In the genomic region with DNA sequence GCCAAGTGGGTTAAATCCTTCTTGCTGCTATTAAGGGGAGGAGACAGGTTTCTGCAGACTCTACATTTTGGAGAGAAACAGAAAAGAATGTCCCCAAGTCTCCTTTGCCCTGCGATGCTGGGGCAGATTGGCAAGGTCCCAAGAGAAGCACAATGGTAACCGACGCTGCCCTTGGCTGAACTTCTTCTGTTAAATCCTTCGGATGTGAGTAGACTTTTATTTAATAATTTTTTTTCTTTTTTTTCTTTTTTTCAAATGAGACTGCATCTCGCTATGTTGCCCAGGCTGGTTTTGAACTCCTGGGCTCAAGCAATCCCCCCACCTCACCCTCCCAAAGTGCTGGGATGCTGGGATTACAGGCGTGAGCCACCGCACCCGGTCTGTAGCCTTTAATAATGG, we compare ENCODE assay signal across 8 cellular contexts. TPM values are rescaled to one million over a fixed set of nuclear protein-coding genes. Genes with fewer than 3 reads are reported as not detected.
A peak's percentile ranks its signal among the peaks of the same experiment; 100 is the strongest.
DNase-seq lines count a peak whose midpoint lies in the region; ATAC-seq and TF ChIP-seq lines count a peak whose summit lies in the region.

No MANE protein-coding gene starts in this region.

- no peaks in the 10 kb centered on the region for H3K9me2 ChIP-seq in neural cell (ENCODE audit: insufficient read depth, low read length)

- H3K9ac ChIP-seq in colonic mucosa (ENCODE audit: low read depth in 2 of 2, low read length in 2 of 2) (peak overlapping the region; percentile 14 to 87), neural cell (ENCODE audit: low read length) (peak overlapping the region; percentile 96)

- no peaks in the 10 kb centered on the region for H3K9me3 Mint-ChIP-seq in Calu3 (ENCODE audit: low read depth, unreplicated experiment)

- TF ChIP-seq CTCF in Calu3 (IDR thresholded peaks at IDR 0.05; ENCODE audit: unreplicated experiment) (no peak), colonic mucosa (IDR thresholded peaks at IDR 0.05) (no peak), neural cell (IDR thresholded peaks at IDR 0.05; ENCODE audit: poor library complexity, severe bottlenecking) (no peak)

- peak overlapping the region; percentile 97 for H3K4me3 Mint-ChIP-seq in Calu3 (ENCODE audit: low read depth, unreplicated experiment)

- H3K4me1 ChIP-seq in colonic mucosa = peaks cover 3% of the 10 kb centered on the region

- H3K27me3 ChIP-seq in colonic mucosa = no peaks in the 10 kb centered on the region
- no peaks in the 10 kb centered on the region for H3K27me3 ChIP-seq in neural cell (ENCODE audit: insufficient read depth, low read depth, low read length)

- no peak for DNase-seq in Calu3
- peak; percentile 57 to 70 for DNase-seq in NCI-H446 (lab: John Stamatoyannopoulos, UW)
- peak; percentile 38 for DNase-seq in colonic mucosa
- no peak for DNase-seq in NCI-H526 treated with DMSO at 0.1 percent for 48 hours (lab: John Stamatoyannopoulos, UW)
- DNase-seq in activated effector memory CD4-positive, alpha-beta T cell treated with anti-CD3 and anti-CD28 coated beads, Interleukin-2, amount 50 U/mL, for 16 hours = no peak
- no peak for DNase-seq in DMS153 (lab: John Stamatoyannopoulos, UW)

- peaks cover 42% of the 10 kb centered on the region for H3K36me3 Mint-ChIP-seq in Calu3 (ENCODE audit: insufficient read depth, unreplicated experiment)

- H2AFZ ChIP-seq in neural cell (ENCODE audit: low read depth, low read length) = peak overlapping the region; percentile 11

- no peaks in the 10 kb centered on the region for H4K20me1 ChIP-seq in neural cell (ENCODE audit: insufficient read depth)

- BruUV-seq in Calu3 (replicated peaks; lab: Mats Ljungman, UMichigan) = no TSS peak

- H3K4me3 ChIP-seq in colonic mucosa (no peak overlapping the region), neural cell (ENCODE audit: low read length) (peak overlapping the region; percentile 81)

- H3K27ac ChIP-seq in colonic mucosa = peak overlapping the region; percentile 32
- peak overlapping the region; percentile 25 for H3K27ac ChIP-seq in neural cell (ENCODE audit: low read length)

- ATAC-seq in HG02970 (IDR thresholded peaks at IDR 0.05; ENCODE audit: low FRiP score, unreplicated experiment) = no peak

- H3K27me3 Mint-ChIP-seq in Calu3 (ENCODE audit: unreplicated experiment) = peaks cover 16% of the 10 kb centered on the region

- CTCF ChIA-PET in Calu3 (lab: Charles Lee) = interaction anchor here (1.2 kb wide), 1 partner anchor 17 kb away, joined by 4 read pairs; no protein-coding TSS in a partner anchor

- H3K4me1 Mint-ChIP-seq in Calu3 (ENCODE audit: low read depth, unreplicated experiment) = peaks cover 30% of the 10 kb centered on the region

- H3K9me3 ChIP-seq in colonic mucosa (no peaks in the 10 kb centered on the region), neural cell (ENCODE audit: low read length) (peaks cover 6% of the 10 kb centered on the region)

- H3K36me3 ChIP-seq in colonic mucosa = no peaks in the 10 kb centered on the region
- no peaks in the 10 kb centered on the region for H3K36me3 ChIP-seq in neural cell (ENCODE audit: insufficient read depth, low read length)

- intact Hi-C loops in Calu3 (cut with micrococcal nuclease; ENCODE audit: unreplicated experiment) (loop anchor here (5.0 kb wide), 1 partner anchor 71 kb away; no protein-coding TSS in a partner anchor), colonic mucosa (cut with DNase I) (no loop called here)

- peak overlapping the region; percentile 100 for H3K27ac Mint-ChIP-seq in Calu3 (ENCODE audit: unreplicated experiment)

- TF ChIP-seq EP300 in neural cell (conservative IDR thresholded peaks at IDR 0.05; ENCODE audit: poor library complexity, severe bottlenecking) = no peak

- H3K79me2 ChIP-seq in neural cell (replicated peaks; ENCODE audit: insufficient read depth, low read length) = no peaks in the 10 kb centered on the region

- H3F3A ChIP-seq in neural cell (ENCODE audit: insufficient read depth, low read length, poor library complexity, severe bottlenecking) = no peaks in the 10 kb centered on the region

- peak overlapping the region; percentile 79 for H3K4me2 ChIP-seq in neural cell (ENCODE audit: low read length)

- no peak for TF ChIP-seq RAD21 in neural cell (conservative IDR thresholded peaks at IDR 0.05)

TF ChIP-seq in neural cell, 6 proteins besides CTCF, POLR2A, EP300 and RAD21:
- no peak for TF ChIP-seq SMC3 (conservative IDR thresholded peaks at IDR 0.05; ENCODE audit: poor library complexity)
- no peak for TF ChIP-seq MXI1 (conservative IDR thresholded peaks at IDR 0.05; ENCODE audit: poor library complexity, severe bottlenecking)
- TF ChIP-seq POLR2AphosphoS5 (IDR thresholded peaks at IDR 0.05) = no peak
- no peak for TF ChIP-seq EZH2 (IDR thresholded peaks at IDR 0.05; ENCODE audit: borderline replicate concordance, insufficient read depth, low read length, poor library complexity, severe bottlenecking)
- TF ChIP-seq, protein P1, sequence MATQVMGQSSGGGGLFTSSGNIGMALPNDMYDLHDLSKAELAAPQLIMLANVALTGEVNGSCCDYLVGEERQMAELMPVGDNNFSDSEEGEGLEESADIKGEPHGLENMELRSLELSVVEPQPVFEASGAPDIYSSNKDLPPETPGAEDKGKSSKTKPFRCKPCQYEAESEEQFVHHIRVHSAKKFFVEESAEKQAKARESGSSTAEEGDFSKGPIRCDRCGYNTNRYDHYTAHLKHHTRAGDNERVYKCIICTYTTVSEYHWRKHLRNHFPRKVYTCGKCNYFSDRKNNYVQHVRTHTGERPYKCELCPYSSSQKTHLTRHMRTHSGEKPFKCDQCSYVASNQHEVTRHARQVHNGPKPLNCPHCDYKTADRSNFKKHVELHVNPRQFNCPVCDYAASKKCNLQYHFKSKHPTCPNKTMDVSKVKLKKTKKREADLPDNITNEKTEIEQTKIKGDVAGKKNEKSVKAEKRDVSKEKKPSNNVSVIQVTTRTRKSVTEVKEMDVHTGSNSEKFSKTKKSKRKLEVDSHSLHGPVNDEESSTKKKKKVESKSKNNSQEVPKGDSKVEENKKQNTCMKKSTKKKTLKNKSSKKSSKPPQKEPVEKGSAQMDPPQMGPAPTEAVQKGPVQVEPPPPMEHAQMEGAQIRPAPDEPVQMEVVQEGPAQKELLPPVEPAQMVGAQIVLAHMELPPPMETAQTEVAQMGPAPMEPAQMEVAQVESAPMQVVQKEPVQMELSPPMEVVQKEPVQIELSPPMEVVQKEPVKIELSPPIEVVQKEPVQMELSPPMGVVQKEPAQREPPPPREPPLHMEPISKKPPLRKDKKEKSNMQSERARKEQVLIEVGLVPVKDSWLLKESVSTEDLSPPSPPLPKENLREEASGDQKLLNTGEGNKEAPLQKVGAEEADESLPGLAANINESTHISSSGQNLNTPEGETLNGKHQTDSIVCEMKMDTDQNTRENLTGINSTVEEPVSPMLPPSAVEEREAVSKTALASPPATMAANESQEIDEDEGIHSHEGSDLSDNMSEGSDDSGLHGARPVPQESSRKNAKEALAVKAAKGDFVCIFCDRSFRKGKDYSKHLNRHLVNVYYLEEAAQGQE (IDR thresholded peaks at IDR 0.05; ENCODE audit: borderline replicate concordance) = no peak
- no peak for TF ChIP-seq TAF1 (IDR thresholded peaks at IDR 0.05; ENCODE audit: low read depth)

RNA-seq across cellular contexts. Expression of gene ATP5PD, which starts 13.9 kb away (rescaled TPM):
- 288 and 289 TPM in 2 replicates for total RNA-seq in Calu3 (2022)
- 100 to 1,000 TPM; 302 to 371 TPM for total RNA-seq in colonic mucosa
- 452 and 517 TPM in 2 replicates for polyA plus RNA-seq in neural cell
- 129 and 160 TPM in 2 replicates for polyA minus RNA-seq in neural cell

RNA-seq across cellular contexts. Expression of gene KCTD2, which starts 14.1 kb away (rescaled TPM):
- total RNA-seq in Calu3 (2022) (24.4 TPM in 2 replicates), colonic mucosa (10 to 100 TPM; 14.8 to 18.1 TPM)
- polyA plus RNA-seq in neural cell = 29.9 and 32.8 TPM in 2 replicates
- 29.2 and 30.8 TPM in 2 replicates for polyA minus RNA-seq in neural cell

RNA-seq across cellular contexts. Expression of gene MRPL58, which starts 20.4 kb away (rescaled TPM):
- total RNA-seq in Calu3 (2022) = 49.0 and 52.7 TPM in 2 replicates
- total RNA-seq in colonic mucosa = 10 to 100 TPM; 27.2 to 50.1 TPM
- 47.4 and 49.7 TPM in 2 replicates for polyA plus RNA-seq in neural cell
- polyA minus RNA-seq in neural cell = 19.2 and 21.9 TPM in 2 replicates

RNA-seq across cellular contexts. Expression of gene CDR2L, which starts 45.5 kb away (rescaled TPM):
- total RNA-seq in Calu3 (2022) = 39.4 and 48.3 TPM in 2 replicates
- total RNA-seq in colonic mucosa = 1 to 10 TPM; 3.7 to 4.1 TPM
- 8.1 and 8.3 TPM in 2 replicates for polyA plus RNA-seq in neural cell
- polyA minus RNA-seq in neural cell = 11.9 and 12.3 TPM in 2 replicates

RNA-seq across cellular contexts. Expression of gene SLC16A5, which starts 54.9 kb away (rescaled TPM):
- 124 and 187 TPM in 2 replicates for total RNA-seq in Calu3 (2022)
- total RNA-seq in colonic mucosa = 10 to 100 TPM; 19.4 to 50.1 TPM
- not detected in 2 replicates for polyA plus RNA-seq in neural cell
- polyA minus RNA-seq in neural cell = not detected in 2 replicates

Comparison
In these comparisons a context has a peak if more than half of its experiments do, and no peak if none do; other contexts are left out.
1. DNase-seq: peak in NCI-H446 (2 of 2) and colonic mucosa (single experiment); none in Calu3 (single experiment), NCI-H526 treated with DMSO at 0.1 percent for 48 hours (single experiment), activated effector memory CD4-positive, alpha-beta T cell treated with anti-CD3 and anti-CD28 coated beads, Interleukin-2, amount 50 U/mL, for 16 hours (single experiment) and DMS153 (single experiment).